14 cellular contexts compared by ENCODE assay signal in the genomic region with DNA sequence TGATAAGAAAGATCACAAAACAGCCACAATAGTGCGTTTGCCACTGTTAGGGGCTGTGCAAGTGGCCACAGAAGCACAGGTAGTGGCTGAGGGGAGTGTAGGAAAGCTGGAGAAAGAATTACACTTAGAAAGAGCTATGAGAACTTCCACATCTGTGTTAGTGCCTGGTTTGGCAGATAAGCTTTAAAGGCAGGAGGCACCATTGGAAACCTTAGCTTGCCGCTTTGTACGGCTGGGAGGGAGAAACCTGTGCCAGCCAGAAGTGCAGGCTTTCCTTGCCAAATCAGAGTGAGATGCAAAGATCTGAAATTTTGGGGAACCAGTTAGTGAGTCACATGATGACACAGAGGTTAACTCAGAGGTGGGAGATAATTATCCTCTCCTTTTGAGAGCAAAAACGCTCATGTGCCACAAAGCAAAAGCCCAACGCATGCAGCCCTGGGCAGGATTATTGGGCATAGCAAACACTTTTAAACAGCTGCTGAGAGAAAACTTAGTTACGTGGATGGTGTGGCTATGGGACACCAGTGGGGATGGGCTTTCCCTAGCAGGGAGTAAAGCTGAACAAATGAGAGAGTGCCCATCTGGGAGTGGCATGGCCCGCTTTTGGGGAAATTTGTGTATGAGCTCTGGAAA.
DNase-seq lines count a peak whose midpoint lies in the region; ATAC-seq, FAIRE-seq and TF ChIP-seq lines count a peak whose summit lies in the region.
"Had no signal": no experiment of that assay in that cellular context is flagged by ENCODE, and none has a peak within 500 bp of the region (broad histone marks: within the 10 kb centered on the region; RNA-seq: fewer than 3 reads in every experiment).

No MANE protein-coding gene starts in this region.

- peak; percentile 23 for DNase-seq in OCI-M1 (lab: John Stamatoyannopoulos, UW)
- no peak for DNase-seq in endothelial cell (ENCODE audit: low spot score)
- DNase-seq in pancreas, result peak in 3 of 6 donors; percentile 18 to 28 (median 26)
- no peak for DNase-seq in Right ventricle myocardium superior
- DNase-seq in substantia nigra (lab: John Stamatoyannopoulos, UW), result no peak
- DNase-seq in amygdala (lab: John Stamatoyannopoulos, UW), result no peak
- DNase-seq: CD4-positive, CD25-positive, alpha-beta regulatory T cell; DMS53; GOT3; IMR-90 had no signal

- peak; percentile 80 to 97 (median 88) for ATAC-seq in pancreas
- no peak for ATAC-seq in Right ventricle myocardium superior (ENCODE audit: poor library complexity)

- no peaks in the 10 kb centered on the region for H3K9me3 Mint-ChIP-seq in endothelial cell (ENCODE audit: unreplicated experiment)

- TF ChIP-seq CTCF in endothelial cell (IDR thresholded peaks at IDR 0.05; ENCODE audit: unreplicated experiment) (no peak), pancreas (IDR thresholded peaks at IDR 0.05) (no peak)

- peak overlapping the region; percentile 10; the same call in 1 of the 2 replicates for H3K27ac ChIP-seq in BLaER1
- no peak overlapping the region for H3K27ac ChIP-seq in pancreas
- no peak overlapping the region for H3K27ac ChIP-seq in substantia nigra (ENCODE audit: low read depth, low read length, poor library complexity, severe bottlenecking)
- H3K27ac ChIP-seq: 22Rv1 had no signal

- H3K9ac ChIP-seq in BLaER1, result peak overlapping the region; percentile 2; the same call in 1 of the 2 replicates

- H3K4me3 ChIP-seq in BLaER1 (no peak overlapping the region), pancreas (no peak overlapping the region)
- H3K4me3 ChIP-seq: HAP-1 had no signal

- no peak for FAIRE-seq in pancreas (lab: Jason Lieb, UNC)
- FAIRE-seq: GM18507 had no signal

- intact Hi-C loops in pancreas (cut with DNase I), result no loop called here
- intact Hi-C loops in Right ventricle myocardium superior (cut with DNase I), result no loop called here

- H4K20me1 ChIP-seq in BLaER1, result no peaks in the 10 kb centered on the region

- peak overlapping the region; percentile 44 for H3K27ac Mint-ChIP-seq in endothelial cell (ENCODE audit: unreplicated experiment)
- H3K27ac Mint-ChIP-seq: CD4-positive, CD25-positive, alpha-beta regulatory T cell had no signal

- no peaks in the 10 kb centered on the region for H3K27me3 Mint-ChIP-seq in endothelial cell (ENCODE audit: unreplicated experiment)
- H3K27me3 Mint-ChIP-seq: CD4-positive, CD25-positive, alpha-beta regulatory T cell had no signal

- H3K27me3 ChIP-seq in BLaER1, result no peaks in the 10 kb centered on the region
- H3K27me3 ChIP-seq in pancreas, result no peaks in the 10 kb centered on the region

- H3K36me3 Mint-ChIP-seq in endothelial cell (ENCODE audit: low read depth, unreplicated experiment), result no peaks in the 10 kb centered on the region
- H3K36me3 Mint-ChIP-seq: CD4-positive, CD25-positive, alpha-beta regulatory T cell had no signal

- H3K4me1 ChIP-seq in BLaER1, result peaks cover 18% of the 10 kb centered on the region
- H3K4me1 ChIP-seq in pancreas, result no peaks in the 10 kb centered on the region
- H3K4me1 ChIP-seq: HAP-1 had no signal

- WGBS in pancreas, 2 donors, result 29 to 41% methylated on average over 7 of the region's 7 CpGs

- peak overlapping the region; percentile 47 for H3K4me2 ChIP-seq in BLaER1

- H3K9me3 ChIP-seq in BLaER1 (no peaks in the 10 kb centered on the region), pancreas (peaks cover 0 to 5% (median 0%) of the 10 kb centered on the region in 4 donors)
- H3K9me3 ChIP-seq: HAP-1 had no signal

- peaks cover 16% of the 10 kb centered on the region for H3K4me1 Mint-ChIP-seq in endothelial cell (ENCODE audit: unreplicated experiment)
- H3K4me1 Mint-ChIP-seq: CD4-positive, CD25-positive, alpha-beta regulatory T cell had no signal

- H3K36me3 ChIP-seq in BLaER1 (no peaks in the 10 kb centered on the region), pancreas (no peaks in the 10 kb centered on the region)
- H3K36me3 ChIP-seq: HAP-1 had no signal

- no peak overlapping the region for H3K4me3 Mint-ChIP-seq in endothelial cell (ENCODE audit: unreplicated experiment)
